In the genomic region with DNA sequence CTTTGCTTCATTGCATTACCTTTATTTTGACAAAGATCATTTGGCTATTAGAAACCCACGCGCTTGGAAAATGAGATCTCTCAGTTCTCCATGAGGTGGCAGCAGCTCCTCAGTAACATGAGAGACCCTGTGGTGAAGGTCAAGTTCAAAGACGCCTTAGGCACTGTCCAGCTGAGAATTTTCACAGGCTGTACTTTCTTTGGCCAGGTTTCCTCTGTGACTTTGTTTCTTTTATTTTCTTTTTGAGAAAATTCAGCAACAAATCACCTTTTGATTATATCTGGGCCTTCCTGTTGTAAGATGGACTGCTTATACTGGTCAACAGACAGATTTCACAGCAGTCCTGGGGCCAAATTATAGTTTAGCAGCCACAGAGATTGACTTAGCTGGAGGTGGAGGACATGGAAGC, we compare ENCODE assay signal across 9 cellular contexts. TPM values are rescaled to one million over a fixed set of nuclear protein-coding genes. Genes with fewer than 3 reads are reported as not detected.
DNase-seq lines count a peak whose midpoint lies in the region; ATAC-seq, FAIRE-seq and TF ChIP-seq lines count a peak whose summit lies in the region.
"Had no signal": no experiment of that assay in that cellular context is flagged by ENCODE, and none has a peak within 500 bp of the region (broad histone marks: within the 10 kb centered on the region; RNA-seq: fewer than 3 reads in every experiment).

No MANE protein-coding gene starts in this region.

- no peaks in the 10 kb centered on the region for H3K4me1 Mint-ChIP-seq in MCF 10A (ENCODE audit: insufficient read depth, unreplicated experiment)
- H3K4me1 Mint-ChIP-seq in stimulated activated effector memory CD8-positive, alpha-beta T cell treated with anti-CD3 and anti-CD28 coated beads, Interleukin-12 subunit alpha, Interleukin-12 subunit beta, amount 100 ng/mL, for 72 hours: no peaks in the 10 kb centered on the region
- H3K4me1 Mint-ChIP-seq: T-helper 17 cell had no signal

- no peaks in the 10 kb centered on the region for H3K79me2 ChIP-seq in PC-9 (ENCODE audit: low read depth)

- H3K36me3 ChIP-seq in GM06990 (ENCODE audit: control insufficient read depth, insufficient read depth, low read length) (no peaks in the 10 kb centered on the region), PC-9 (ENCODE audit: low read depth) (no peaks in the 10 kb centered on the region)

- no peak overlapping the region for H3K4me3 Mint-ChIP-seq in MCF 10A (ENCODE audit: unreplicated experiment)
- H3K4me3 Mint-ChIP-seq in stimulated activated effector memory CD8-positive, alpha-beta T cell treated with anti-CD3 and anti-CD28 coated beads, Interleukin-12 subunit alpha, Interleukin-12 subunit beta, amount 100 ng/mL, for 72 hours: no peak overlapping the region
- H3K4me3 Mint-ChIP-seq: T-helper 17 cell had no signal

- POLR2A ChIA-PET in PC-9 (lab: Charles Lee; ENCODE audit: unreplicated experiment) (no interaction called here), MCF 10A (lab: Yijun Ruan, JAX) (interaction anchor here (0.6 kb wide), 1 partner anchor 189 kb away, joined by 4 read pairs; no protein-coding TSS in a partner anchor)

- DNase-seq in AG10803 (ENCODE audit: low read depth) (peak; percentile 74), GM06990 (ENCODE audit: extremely low read depth, insufficient read length) (no peak), PC-9 (peak; percentile 19 to 35), MCF 10A (ENCODE audit: unreplicated experiment) (peak; percentile 81), NCI-H128 (lab: John Stamatoyannopoulos, UW; ENCODE audit: unreplicated experiment) (no peak)
- DNase-seq in stimulated activated effector memory CD8-positive, alpha-beta T cell treated with anti-CD3 and anti-CD28 coated beads, Interleukin-12 subunit alpha, Interleukin-12 subunit beta, amount 100 ng/mL, for 72 hours (ENCODE audit: low spot score in 2 of 2): peak in 1 of 2 donors; percentile 8

- peak; percentile 53 for ATAC-seq in HG02973 (IDR thresholded peaks at IDR 0.05; ENCODE audit: unreplicated experiment)
- ATAC-seq in stimulated activated effector memory CD8-positive, alpha-beta T cell treated with anti-CD3 and anti-CD28 coated beads, Interleukin-12 subunit alpha, Interleukin-12 subunit beta, amount 100 ng/mL, for 72 hours: peak; percentile 55
- ATAC-seq: T-helper 17 cell had no signal

- H3K9me3 Mint-ChIP-seq in MCF 10A (ENCODE audit: unreplicated experiment): no peaks in the 10 kb centered on the region
- no peaks in the 10 kb centered on the region for H3K9me3 Mint-ChIP-seq in stimulated activated effector memory CD8-positive, alpha-beta T cell treated with anti-CD3 and anti-CD28 coated beads, Interleukin-12 subunit alpha, Interleukin-12 subunit beta, amount 100 ng/mL, for 72 hours

- BruUV-seq in PC-9 (replicated peaks; lab: Mats Ljungman, UMichigan) (no TSS peak), MCF 10A (replicated peaks; lab: Mats Ljungman, UMichigan) (no TSS peak)

- no peak overlapping the region for H3K27ac ChIP-seq in PC-9

- H3K9me3 ChIP-seq in PC-9 (ENCODE audit: insufficient read depth, low read depth): no peaks in the 10 kb centered on the region

- no peaks in the 10 kb centered on the region for H3K36me3 Mint-ChIP-seq in MCF 10A (ENCODE audit: insufficient read depth, unreplicated experiment)
- H3K36me3 Mint-ChIP-seq in stimulated activated effector memory CD8-positive, alpha-beta T cell treated with anti-CD3 and anti-CD28 coated beads, Interleukin-12 subunit alpha, Interleukin-12 subunit beta, amount 100 ng/mL, for 72 hours: no peaks in the 10 kb centered on the region

- H4K20me1 ChIP-seq in PC-9 (ENCODE audit: insufficient read depth): no peaks in the 10 kb centered on the region

- peak; percentile 24 for FAIRE-seq in islet of Langerhans (lab: Jason Lieb, UNC)

- intact Hi-C loops in PC-9 (cut with micrococcal nuclease; ENCODE audit: unreplicated experiment) (loop anchor here (2.0 kb wide), 3 partner anchors 620 to 824 kb away; no protein-coding TSS in a partner anchor), MCF 10A (cut with micrococcal nuclease) (loop anchor here (1.0 to 10.0 kb wide), 7 partner anchors 98 to 836 kb away; no protein-coding TSS in a partner anchor)

- peak; percentile 92 for TF ChIP-seq CTCF in AG10803 (conservative IDR thresholded peaks at IDR 0.05; ENCODE audit: low read length)
- peak; percentile 67 for TF ChIP-seq CTCF in GM06990 (IDR thresholded peaks at IDR 0.05; ENCODE audit: insufficient read depth, low read length, poor library complexity, severe bottlenecking)
- peak; percentile 72 for TF ChIP-seq CTCF in PC-9 (conservative IDR thresholded peaks at IDR 0.05)
- TF ChIP-seq CTCF in MCF 10A (IDR thresholded peaks at IDR 0.05; ENCODE audit: unreplicated experiment): peak; percentile 91

- no peak overlapping the region for H3K4me2 ChIP-seq in PC-9

- H3K4me3 ChIP-seq in AG10803 (ENCODE audit: low read length): no peak overlapping the region
- no peak overlapping the region for H3K4me3 ChIP-seq in GM06990 (replicated peaks; ENCODE audit: low read depth, low read length)
- H3K4me3 ChIP-seq in PC-9: no peak overlapping the region

- no peaks in the 10 kb centered on the region for H3K4me1 ChIP-seq in PC-9 (replicated peaks; ENCODE audit: insufficient read depth)

- H3K9me2 ChIP-seq in PC-9 (ENCODE audit: insufficient read depth): no peaks in the 10 kb centered on the region

- H3K27me3 ChIP-seq in GM06990 (replicated peaks; ENCODE audit: control insufficient read depth, insufficient read depth, low read length): no peaks in the 10 kb centered on the region
- no peaks in the 10 kb centered on the region for H3K27me3 ChIP-seq in PC-9 (ENCODE audit: insufficient read depth, low read depth)

- no peaks in the 10 kb centered on the region for H3K27me3 Mint-ChIP-seq in MCF 10A (ENCODE audit: insufficient read depth, unreplicated experiment)
- H3K27me3 Mint-ChIP-seq: T-helper 17 cell had no signal

- H2AFZ ChIP-seq in PC-9: no peak overlapping the region

- H3K27ac Mint-ChIP-seq in MCF 10A (ENCODE audit: low read depth, unreplicated experiment): no peak overlapping the region
- no peak overlapping the region for H3K27ac Mint-ChIP-seq in stimulated activated effector memory CD8-positive, alpha-beta T cell treated with anti-CD3 and anti-CD28 coated beads, Interleukin-12 subunit alpha, Interleukin-12 subunit beta, amount 100 ng/mL, for 72 hours
- H3K27ac Mint-ChIP-seq: T-helper 17 cell had no signal

- no peaks in the 10 kb centered on the region for H3F3A ChIP-seq in PC-9 (ENCODE audit: insufficient read depth, low read depth)

- CTCF ChIA-PET in PC-9 (lab: Charles Lee): interaction anchor here (0.9 kb wide), 1 partner anchor 683 kb away, joined by 4 read pairs; no protein-coding TSS in a partner anchor
- CTCF ChIA-PET in MCF 10A (lab: Yijun Ruan, JAX): interaction anchor here (0.6 to 2.6 kb wide), 9 partner anchors 19 to 683 kb away, joined by 3 to 12 read pairs (median 4); no protein-coding TSS in a partner anchor

RNA-seq across cellular contexts. Expression of a gene that starts 54.5 kb away (rescaled TPM):
- total RNA-seq in PC-9 (2021) (63.1 and 63.8 TPM in 2 replicates), MCF 10A (2022) (126 and 129 TPM in 2 replicates)

Comparison
In these comparisons a context has a peak if more than half of its experiments do, and no peak if none do; other contexts are left out.
1. DNase-seq: peak in AG10803 (single experiment), PC-9 (2 of 2) and MCF 10A (single experiment); none in GM06990 (single experiment) and NCI-H128 (single experiment).
2. Peak in every context shown above with its lines, with median percentiles within 50 percentile points of each other: CTCF ChIP-seq.